1 cellular context compared by ENCODE assay signal in the genomic region with DNA sequence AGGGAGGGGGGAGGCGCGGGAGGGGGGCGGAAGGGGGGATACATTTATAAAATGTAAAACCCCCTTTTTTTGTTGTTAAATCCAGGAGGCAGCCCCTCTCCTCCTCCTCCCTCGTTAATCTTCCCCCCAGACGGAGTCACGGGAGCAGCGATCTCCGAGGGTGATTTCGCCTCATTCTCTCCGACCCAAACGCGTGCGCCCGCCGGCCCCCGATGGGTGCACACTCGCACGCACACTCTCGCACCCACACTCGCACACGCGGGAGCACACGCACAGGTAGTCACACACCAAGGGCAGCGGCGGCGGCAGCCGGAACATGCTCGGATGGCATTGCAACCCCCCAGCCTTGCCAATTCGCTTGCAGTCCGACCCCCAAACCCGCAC.
TF ChIP-seq lines count a peak whose summit lies in the region.

No MANE protein-coding gene starts in this region.

TF ChIP-seq in HEK293, 187 proteins besides CTCF, POLR2A, EP300 and RAD21 (continued from another document and continues in another):
- TF ChIP-seq, protein P1, sequence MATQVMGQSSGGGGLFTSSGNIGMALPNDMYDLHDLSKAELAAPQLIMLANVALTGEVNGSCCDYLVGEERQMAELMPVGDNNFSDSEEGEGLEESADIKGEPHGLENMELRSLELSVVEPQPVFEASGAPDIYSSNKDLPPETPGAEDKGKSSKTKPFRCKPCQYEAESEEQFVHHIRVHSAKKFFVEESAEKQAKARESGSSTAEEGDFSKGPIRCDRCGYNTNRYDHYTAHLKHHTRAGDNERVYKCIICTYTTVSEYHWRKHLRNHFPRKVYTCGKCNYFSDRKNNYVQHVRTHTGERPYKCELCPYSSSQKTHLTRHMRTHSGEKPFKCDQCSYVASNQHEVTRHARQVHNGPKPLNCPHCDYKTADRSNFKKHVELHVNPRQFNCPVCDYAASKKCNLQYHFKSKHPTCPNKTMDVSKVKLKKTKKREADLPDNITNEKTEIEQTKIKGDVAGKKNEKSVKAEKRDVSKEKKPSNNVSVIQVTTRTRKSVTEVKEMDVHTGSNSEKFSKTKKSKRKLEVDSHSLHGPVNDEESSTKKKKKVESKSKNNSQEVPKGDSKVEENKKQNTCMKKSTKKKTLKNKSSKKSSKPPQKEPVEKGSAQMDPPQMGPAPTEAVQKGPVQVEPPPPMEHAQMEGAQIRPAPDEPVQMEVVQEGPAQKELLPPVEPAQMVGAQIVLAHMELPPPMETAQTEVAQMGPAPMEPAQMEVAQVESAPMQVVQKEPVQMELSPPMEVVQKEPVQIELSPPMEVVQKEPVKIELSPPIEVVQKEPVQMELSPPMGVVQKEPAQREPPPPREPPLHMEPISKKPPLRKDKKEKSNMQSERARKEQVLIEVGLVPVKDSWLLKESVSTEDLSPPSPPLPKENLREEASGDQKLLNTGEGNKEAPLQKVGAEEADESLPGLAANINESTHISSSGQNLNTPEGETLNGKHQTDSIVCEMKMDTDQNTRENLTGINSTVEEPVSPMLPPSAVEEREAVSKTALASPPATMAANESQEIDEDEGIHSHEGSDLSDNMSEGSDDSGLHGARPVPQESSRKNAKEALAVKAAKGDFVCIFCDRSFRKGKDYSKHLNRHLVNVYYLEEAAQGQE (tag by site-specific recombination; IDR thresholded peaks at IDR 0.05): peak; percentile 49
- TF ChIP-seq, protein P2, sequence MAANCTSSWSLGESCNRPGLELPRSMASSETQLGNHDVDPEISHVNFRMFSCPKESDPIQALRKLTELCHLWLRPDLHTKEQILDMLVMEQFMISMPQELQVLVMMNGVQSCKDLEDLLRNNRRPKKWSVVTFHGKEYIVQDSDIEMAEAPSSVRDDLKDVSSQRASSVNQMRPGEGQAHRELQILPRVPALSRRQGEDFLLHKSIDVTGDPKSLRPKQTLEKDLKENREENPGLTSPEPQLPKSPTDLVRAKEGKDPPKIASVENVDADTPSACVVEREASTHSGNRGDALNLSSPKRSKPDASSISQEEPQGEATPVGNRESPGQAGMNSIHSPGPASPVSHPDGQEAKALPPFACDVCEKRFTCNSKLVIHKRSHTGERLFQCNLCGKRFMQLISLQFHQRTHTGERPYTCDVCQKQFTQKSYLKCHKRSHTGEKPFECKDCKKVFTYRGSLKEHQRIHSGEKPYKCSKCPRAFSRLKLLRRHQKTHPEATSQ (tag by site-specific recombination; IDR thresholded peaks at IDR 0.05): 0 out of 2 replicates have a peak, but pooled peaks have one; percentile 30
- no peak for TF ChIP-seq RBAK (tag by site-specific recombination; IDR thresholded peaks at IDR 0.05)
- TF ChIP-seq, protein P3, sequence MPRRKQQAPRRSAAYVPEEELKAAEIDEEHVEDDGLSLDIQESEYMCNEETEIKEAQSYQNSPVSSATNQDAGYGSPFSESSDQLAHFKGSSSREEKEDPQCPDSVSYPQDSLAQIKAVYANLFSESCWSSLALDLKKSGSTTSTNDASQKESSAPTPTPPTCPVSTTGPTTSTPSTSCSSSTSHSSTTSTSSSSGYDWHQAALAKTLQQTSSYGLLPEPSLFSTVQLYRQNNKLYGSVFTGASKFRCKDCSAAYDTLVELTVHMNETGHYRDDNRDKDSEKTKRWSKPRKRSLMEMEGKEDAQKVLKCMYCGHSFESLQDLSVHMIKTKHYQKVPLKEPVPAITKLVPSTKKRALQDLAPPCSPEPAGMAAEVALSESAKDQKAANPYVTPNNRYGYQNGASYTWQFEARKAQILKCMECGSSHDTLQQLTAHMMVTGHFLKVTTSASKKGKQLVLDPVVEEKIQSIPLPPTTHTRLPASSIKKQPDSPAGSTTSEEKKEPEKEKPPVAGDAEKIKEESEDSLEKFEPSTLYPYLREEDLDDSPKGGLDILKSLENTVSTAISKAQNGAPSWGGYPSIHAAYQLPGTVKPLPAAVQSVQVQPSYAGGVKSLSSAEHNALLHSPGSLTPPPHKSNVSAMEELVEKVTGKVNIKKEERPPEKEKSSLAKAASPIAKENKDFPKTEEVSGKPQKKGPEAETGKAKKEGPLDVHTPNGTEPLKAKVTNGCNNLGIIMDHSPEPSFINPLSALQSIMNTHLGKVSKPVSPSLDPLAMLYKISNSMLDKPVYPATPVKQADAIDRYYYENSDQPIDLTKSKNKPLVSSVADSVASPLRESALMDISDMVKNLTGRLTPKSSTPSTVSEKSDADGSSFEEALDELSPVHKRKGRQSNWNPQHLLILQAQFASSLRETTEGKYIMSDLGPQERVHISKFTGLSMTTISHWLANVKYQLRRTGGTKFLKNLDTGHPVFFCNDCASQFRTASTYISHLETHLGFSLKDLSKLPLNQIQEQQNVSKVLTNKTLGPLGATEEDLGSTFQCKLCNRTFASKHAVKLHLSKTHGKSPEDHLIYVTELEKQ (tag by site-specific recombination; IDR thresholded peaks at IDR 0.05; ENCODE audit: borderline replicate concordance): no peak
- TF ChIP-seq ZNF202 (tag by site-specific recombination; IDR thresholded peaks at IDR 0.05; ENCODE audit: borderline replicate concordance): no peak
- no peak for TF ChIP-seq ZNF16 (tag by site-specific recombination; IDR thresholded peaks at IDR 0.05; ENCODE audit: low read depth)
- TF ChIP-seq, protein P4, sequence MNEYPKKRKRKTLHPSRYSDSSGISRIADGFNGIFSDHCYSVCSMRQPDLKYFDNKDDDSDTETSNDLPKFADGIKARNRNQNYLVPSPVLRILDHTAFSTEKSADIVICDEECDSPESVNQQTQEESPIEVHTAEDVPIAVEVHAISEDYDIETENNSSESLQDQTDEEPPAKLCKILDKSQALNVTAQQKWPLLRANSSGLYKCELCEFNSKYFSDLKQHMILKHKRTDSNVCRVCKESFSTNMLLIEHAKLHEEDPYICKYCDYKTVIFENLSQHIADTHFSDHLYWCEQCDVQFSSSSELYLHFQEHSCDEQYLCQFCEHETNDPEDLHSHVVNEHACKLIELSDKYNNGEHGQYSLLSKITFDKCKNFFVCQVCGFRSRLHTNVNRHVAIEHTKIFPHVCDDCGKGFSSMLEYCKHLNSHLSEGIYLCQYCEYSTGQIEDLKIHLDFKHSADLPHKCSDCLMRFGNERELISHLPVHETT (tag by site-specific recombination; IDR thresholded peaks at IDR 0.05): no peak
- TF ChIP-seq, protein P5, sequence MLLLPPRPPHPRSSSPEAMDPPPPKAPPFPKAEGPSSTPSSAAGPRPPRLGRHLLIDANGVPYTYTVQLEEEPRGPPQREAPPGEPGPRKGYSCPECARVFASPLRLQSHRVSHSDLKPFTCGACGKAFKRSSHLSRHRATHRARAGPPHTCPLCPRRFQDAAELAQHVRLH (tag by site-specific recombination; IDR thresholded peaks at IDR 0.05): no peak
- no peak for TF ChIP-seq GFI1B (tag by site-specific recombination; IDR thresholded peaks at IDR 0.05)
- TF ChIP-seq ZBTB20 (tag by site-specific recombination; IDR thresholded peaks at IDR 0.05): no peak
- TF ChIP-seq ZNF423 (tag by site-specific recombination; IDR thresholded peaks at IDR 0.05): peak; percentile 83
- TF ChIP-seq, protein P6, sequence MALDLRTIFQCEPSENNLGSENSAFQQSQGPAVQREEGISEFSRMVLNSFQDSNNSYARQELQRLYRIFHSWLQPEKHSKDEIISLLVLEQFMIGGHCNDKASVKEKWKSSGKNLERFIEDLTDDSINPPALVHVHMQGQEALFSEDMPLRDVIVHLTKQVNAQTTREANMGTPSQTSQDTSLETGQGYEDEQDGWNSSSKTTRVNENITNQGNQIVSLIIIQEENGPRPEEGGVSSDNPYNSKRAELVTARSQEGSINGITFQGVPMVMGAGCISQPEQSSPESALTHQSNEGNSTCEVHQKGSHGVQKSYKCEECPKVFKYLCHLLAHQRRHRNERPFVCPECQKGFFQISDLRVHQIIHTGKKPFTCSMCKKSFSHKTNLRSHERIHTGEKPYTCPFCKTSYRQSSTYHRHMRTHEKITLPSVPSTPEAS (tag by site-specific recombination; IDR thresholded peaks at IDR 0.05): peak; percentile 98; the same call in 1 of the 2 replicates
- no peak for TF ChIP-seq ZNF530 (tag by site-specific recombination; IDR thresholded peaks at IDR 0.05; ENCODE audit: low read depth)
- 0 out of 2 replicates have a peak, but pooled peaks have one; percentile 0 for TF ChIP-seq ZNF335 (tag by site-specific recombination; conservative IDR thresholded peaks at IDR 0.05)
- TF ChIP-seq KLF9 (tag by site-specific recombination; IDR thresholded peaks at IDR 0.05; ENCODE audit: low read depth): no peak
- TF ChIP-seq ZNF473 (tag by site-specific recombination; IDR thresholded peaks at IDR 0.05): 0 out of 2 replicates have a peak, but pooled peaks have one; percentile 24
- no peak for TF ChIP-seq ZNF174 (tag by site-specific recombination; IDR thresholded peaks at IDR 0.05)
- TF ChIP-seq ZNF19 (tag by site-specific recombination; IDR thresholded peaks at IDR 0.05; ENCODE audit: low read depth): no peak
- no peak for TF ChIP-seq OSR2 (tag by site-specific recombination; IDR thresholded peaks at IDR 0.05)
- no peak; the same call in 1 of the 2 replicates for TF ChIP-seq ZBTB7A (tag by site-specific recombination; IDR thresholded peaks at IDR 0.05; ENCODE audit: low read depth)
- TF ChIP-seq ZNF548 (tag by site-specific recombination; IDR thresholded peaks at IDR 0.05): no peak
- TF ChIP-seq GLIS2 (tag by site-specific recombination; IDR thresholded peaks at IDR 0.05): peak; percentile 93
- no peak for TF ChIP-seq ZNF560 (tag by site-specific recombination; IDR thresholded peaks at IDR 0.05; ENCODE audit: borderline replicate concordance)
- no peak for TF ChIP-seq ZNF416 (tag by site-specific recombination; IDR thresholded peaks at IDR 0.05)
- no peak for TF ChIP-seq ZNF175 (tag by site-specific recombination; IDR thresholded peaks at IDR 0.05)
- TF ChIP-seq, protein P7, sequence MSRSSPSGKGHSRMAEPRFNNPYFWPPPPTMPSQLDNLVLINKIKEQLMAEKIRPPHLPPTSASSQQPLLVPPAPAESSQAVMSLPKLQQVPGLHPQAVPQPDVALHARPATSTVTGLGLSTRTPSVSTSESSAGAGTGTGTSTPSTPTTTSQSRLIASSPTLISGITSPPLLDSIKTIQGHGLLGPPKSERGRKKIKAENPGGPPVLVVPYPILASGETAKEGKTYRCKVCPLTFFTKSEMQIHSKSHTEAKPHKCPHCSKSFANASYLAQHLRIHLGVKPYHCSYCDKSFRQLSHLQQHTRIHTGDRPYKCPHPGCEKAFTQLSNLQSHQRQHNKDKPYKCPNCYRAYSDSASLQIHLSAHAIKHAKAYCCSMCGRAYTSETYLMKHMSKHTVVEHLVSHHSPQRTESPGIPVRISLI (tag by site-specific recombination; IDR thresholded peaks at IDR 0.05): peak; percentile 85
- peak; percentile 54; the same call in 1 of the 2 replicates for TF ChIP-seq SCRT2 (tag by site-specific recombination; IDR thresholded peaks at IDR 0.05)
- peak; percentile 28; the same call in 1 of the 2 replicates for TF ChIP-seq KLF16 (tag by site-specific recombination; IDR thresholded peaks at IDR 0.05)
- peak; percentile 93; the same call in 1 of the 2 replicates for TF ChIP-seq ZBTB1 (tag by site-specific recombination; IDR thresholded peaks at IDR 0.05)
- TF ChIP-seq ZNF777 (tag by site-specific recombination; IDR thresholded peaks at IDR 0.05; ENCODE audit: borderline replicate concordance): no peak; the same call in 1 of the 2 replicates
- TF ChIP-seq ZNF37A (tag by site-specific recombination; IDR thresholded peaks at IDR 0.05): no peak
- no peak for TF ChIP-seq ZNF140 (tag by site-specific recombination; IDR thresholded peaks at IDR 0.05)
- no peak for TF ChIP-seq ZNF274 (IDR thresholded peaks at IDR 0.05; ENCODE audit: low read length)
- no peak for TF ChIP-seq ZNF274 (tag by site-specific recombination; IDR thresholded peaks at IDR 0.05; ENCODE audit: borderline replicate concordance)
- TF ChIP-seq, protein P8, sequence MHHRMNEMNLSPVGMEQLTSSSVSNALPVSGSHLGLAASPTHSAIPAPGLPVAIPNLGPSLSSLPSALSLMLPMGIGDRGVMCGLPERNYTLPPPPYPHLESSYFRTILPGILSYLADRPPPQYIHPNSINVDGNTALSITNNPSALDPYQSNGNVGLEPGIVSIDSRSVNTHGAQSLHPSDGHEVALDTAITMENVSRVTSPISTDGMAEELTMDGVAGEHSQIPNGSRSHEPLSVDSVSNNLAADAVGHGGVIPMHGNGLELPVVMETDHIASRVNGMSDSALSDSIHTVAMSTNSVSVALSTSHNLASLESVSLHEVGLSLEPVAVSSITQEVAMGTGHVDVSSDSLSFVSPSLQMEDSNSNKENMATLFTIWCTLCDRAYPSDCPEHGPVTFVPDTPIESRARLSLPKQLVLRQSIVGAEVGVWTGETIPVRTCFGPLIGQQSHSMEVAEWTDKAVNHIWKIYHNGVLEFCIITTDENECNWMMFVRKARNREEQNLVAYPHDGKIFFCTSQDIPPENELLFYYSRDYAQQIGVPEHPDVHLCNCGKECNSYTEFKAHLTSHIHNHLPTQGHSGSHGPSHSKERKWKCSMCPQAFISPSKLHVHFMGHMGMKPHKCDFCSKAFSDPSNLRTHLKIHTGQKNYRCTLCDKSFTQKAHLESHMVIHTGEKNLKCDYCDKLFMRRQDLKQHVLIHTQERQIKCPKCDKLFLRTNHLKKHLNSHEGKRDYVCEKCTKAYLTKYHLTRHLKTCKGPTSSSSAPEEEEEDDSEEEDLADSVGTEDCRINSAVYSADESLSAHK (tag by site-specific recombination; IDR thresholded peaks at IDR 0.05): 0 out of 2 replicates have a peak, but pooled peaks have one; percentile 26
- TF ChIP-seq, protein P9, sequence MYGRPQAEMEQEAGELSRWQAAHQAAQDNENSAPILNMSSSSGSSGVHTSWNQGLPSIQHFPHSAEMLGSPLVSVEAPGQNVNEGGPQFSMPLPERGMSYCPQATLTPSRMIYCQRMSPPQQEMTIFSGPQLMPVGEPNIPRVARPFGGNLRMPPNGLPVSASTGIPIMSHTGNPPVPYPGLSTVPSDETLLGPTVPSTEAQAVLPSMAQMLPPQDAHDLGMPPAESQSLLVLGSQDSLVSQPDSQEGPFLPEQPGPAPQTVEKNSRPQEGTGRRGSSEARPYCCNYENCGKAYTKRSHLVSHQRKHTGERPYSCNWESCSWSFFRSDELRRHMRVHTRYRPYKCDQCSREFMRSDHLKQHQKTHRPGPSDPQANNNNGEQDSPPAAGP (tag by site-specific recombination; IDR thresholded peaks at IDR 0.05): peak; percentile 40; the same call in 1 of the 2 replicates
- TF ChIP-seq, protein P10, sequence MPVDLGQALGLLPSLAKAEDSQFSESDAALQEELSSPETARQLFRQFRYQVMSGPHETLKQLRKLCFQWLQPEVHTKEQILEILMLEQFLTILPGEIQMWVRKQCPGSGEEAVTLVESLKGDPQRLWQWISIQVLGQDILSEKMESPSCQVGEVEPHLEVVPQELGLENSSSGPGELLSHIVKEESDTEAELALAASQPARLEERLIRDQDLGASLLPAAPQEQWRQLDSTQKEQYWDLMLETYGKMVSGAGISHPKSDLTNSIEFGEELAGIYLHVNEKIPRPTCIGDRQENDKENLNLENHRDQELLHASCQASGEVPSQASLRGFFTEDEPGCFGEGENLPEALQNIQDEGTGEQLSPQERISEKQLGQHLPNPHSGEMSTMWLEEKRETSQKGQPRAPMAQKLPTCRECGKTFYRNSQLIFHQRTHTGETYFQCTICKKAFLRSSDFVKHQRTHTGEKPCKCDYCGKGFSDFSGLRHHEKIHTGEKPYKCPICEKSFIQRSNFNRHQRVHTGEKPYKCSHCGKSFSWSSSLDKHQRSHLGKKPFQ (tag by site-specific recombination; IDR thresholded peaks at IDR 0.05): peak; percentile 96
